Comparison of ENCODE assay signal across 12 cellular contexts in genomic region chrX:155857561-155857960, GRCh38. TPM values are rescaled to one million over a fixed set of nuclear protein-coding genes. Genes with fewer than 3 reads are reported as not detected.
DNase-seq lines count a peak whose midpoint lies in the region; ATAC-seq, FAIRE-seq and TF ChIP-seq lines count a peak whose summit lies in the region.
"Had no signal": no experiment of that assay in that cellular context is flagged by ENCODE, and none has a peak within 500 bp of the region (broad histone marks: within the 10 kb centered on the region; RNA-seq: fewer than 3 reads in every experiment).

No MANE protein-coding gene starts in this region.

- peak; percentile 9 for DNase-seq in AG20443 (ENCODE audit: low spot score)
- DNase-seq in GM18507 (ENCODE audit: extremely low spot score, insufficient read length, low read depth) = no peak
- peak; percentile 5 to 13 for DNase-seq in erythroblast (lab: John Stamatoyannopoulos, UW)
- DNase-seq in frontal cortex (ENCODE audit: low spot score in 2 of 2) = no peak
- DNase-seq in NCI-H187 (lab: John Stamatoyannopoulos, UW) = no peak
- no peak for DNase-seq in small intestine
- DNase-seq: COR-L47, islet precursor cell, sigmoid colon had no signal

- H3K4me3 ChIP-seq in OCI-LY3 (ENCODE audit: low read length) (no peak overlapping the region), small intestine (ENCODE audit: low read depth in 1 of 2, low read length in 2 of 2) (no peak overlapping the region)
- H3K4me3 ChIP-seq: sigmoid colon had no signal

- no peak overlapping the region for H3K9ac ChIP-seq in OCI-LY3 (ENCODE audit: low read length)

- H3K79me2 ChIP-seq in OCI-LY3 (ENCODE audit: low read length) = no peaks in the 10 kb centered on the region

- peak; percentile 64 for TF ChIP-seq CTCF in OCI-LY3 (IDR thresholded peaks at IDR 0.05; ENCODE audit: low read depth, low read length)

- H3K4me1 ChIP-seq in OCI-LY3 (ENCODE audit: low read length) = peaks cover 7% of the 10 kb centered on the region
- H3K4me1 ChIP-seq in small intestine (ENCODE audit: control insufficient read depth in 2 of 2, insufficient read depth in 1 of 2, low read depth in 1 of 2, low read length in 1 of 2) = no peaks in the 10 kb centered on the region
- H3K4me1 ChIP-seq: sigmoid colon had no signal

- H3K9me3 ChIP-seq in OCI-LY3 (ENCODE audit: insufficient read depth, low read length) (no peaks in the 10 kb centered on the region), small intestine (ENCODE audit: control insufficient read depth, low read depth) (no peaks in the 10 kb centered on the region)
- H3K9me3 ChIP-seq: sigmoid colon had no signal

- H3K36me3 ChIP-seq in OCI-LY3 (replicated peaks; ENCODE audit: low read depth, low read length) (no peaks in the 10 kb centered on the region), small intestine (ENCODE audit: control insufficient read depth in 2 of 2, insufficient read depth in 2 of 2, low read length in 2 of 2) (no peaks in the 10 kb centered on the region)
- H3K36me3 ChIP-seq: sigmoid colon had no signal

- 4 to 7% (median 4%) methylated on average over 1 of the region's 1 CpG for WGBS in small intestine, 3 donors

- no peak overlapping the region for H2AFZ ChIP-seq in OCI-LY3 (ENCODE audit: low read depth, low read length)

- ATAC-seq in GM18519 (IDR thresholded peaks at IDR 0.05; ENCODE audit: low FRiP score, unreplicated experiment) = no peak
- ATAC-seq: stimulated activated effector memory CD8-positive, alpha-beta T cell treated with anti-CD3 and anti-CD28 coated beads, Interleukin-12 subunit alpha, Interleukin-12 subunit beta, amount 100 ng/mL, for 72 hours had no signal

- no peaks in the 10 kb centered on the region for H4K20me1 ChIP-seq in OCI-LY3 (ENCODE audit: insufficient read depth, low read length)

- H3K4me2 ChIP-seq in OCI-LY3 (ENCODE audit: low read length) = no peak overlapping the region

- H3K27ac ChIP-seq in OCI-LY3 (ENCODE audit: low read length) (no peak overlapping the region), small intestine (ENCODE audit: low read depth in 1 of 2, low read length in 1 of 2) (no peak overlapping the region)
- H3K27ac ChIP-seq: sigmoid colon had no signal

- FAIRE-seq in GM18507 (lab: Jason Lieb, UNC) (peak; percentile 65), frontal cortex (lab: Jason Lieb, UNC) (no peak), small intestine (lab: Jason Lieb, UNC) (no peak)

- no peak for TF ChIP-seq POLR2A in erythroblast (IDR thresholded peaks at IDR 0.05; ENCODE audit: low read length)

- H3K27me3 ChIP-seq in OCI-LY3 (ENCODE audit: low read depth, low read length) = no peaks in the 10 kb centered on the region
- H3K27me3 ChIP-seq in small intestine (ENCODE audit: control insufficient read depth in 2 of 2, insufficient read depth in 2 of 2, low read length in 2 of 2) = no peaks in the 10 kb centered on the region
- H3K27me3 ChIP-seq: sigmoid colon had no signal

RNA-seq across cellular contexts. Expression of gene VAMP7, which starts 23.6 kb away (rescaled TPM):
- total RNA-seq in frontal cortex = 27.7 TPM
- polyA plus RNA-seq in small intestine = 10 to 100 TPM; 26.8 to 34.4 (median 30.3) TPM

Comparison
In these comparisons a context has a peak if more than half of its experiments do, and no peak if none do; other contexts are left out.
1. DNase-seq: peak in AG20443 (single experiment) and erythroblast (2 of 2); none in GM18507 (single experiment), frontal cortex (0 of 2), NCI-H187 (0 of 2) and small intestine (single experiment).